Comparison of ENCODE assay signal across 11 cellular contexts in genomic region chr7:36058020-36058592, GRCh38.
A peak's percentile ranks its signal among the peaks of the same experiment; 100 is the strongest.
DNase-seq lines count a peak whose midpoint lies in the region; ATAC-seq, FAIRE-seq and TF ChIP-seq lines count a peak whose summit lies in the region.
"Had no signal": no experiment of that assay in that cellular context is flagged by ENCODE, and none has a peak within 500 bp of the region (broad histone marks: within the 10 kb centered on the region; RNA-seq: fewer than 3 reads in every experiment).

No MANE protein-coding gene starts in this region.

- no peak overlapping the region for H3K27ac Mint-ChIP-seq in CD14-positive monocyte
- H3K27ac Mint-ChIP-seq: naive B cell had no signal

- DNase-seq in GM12892 (ENCODE audit: insufficient read length) (peak; percentile 29), pons (ENCODE audit: low spot score) (no peak), MG63 (no peak), CD14-positive monocyte (ENCODE audit: low spot score) (no peak)
- DNase-seq in activated T-cell treated with anti-CD3 and anti-CD28 coated beads, Interleukin-2, amount 50 U/mL, for 4 hours: no peak
- DNase-seq: DND-41, islet precursor cell, naive B cell had no signal

- no peaks in the 10 kb centered on the region for H3K27me3 ChIP-seq in MG63

- FAIRE-seq in GM12892 (lab: Jason Lieb, UNC): peak; percentile 21

- ATAC-seq in GM19328 (IDR thresholded peaks at IDR 0.05; ENCODE audit: unreplicated experiment) (peak; percentile 64), HG02759 (IDR thresholded peaks at IDR 0.05; ENCODE audit: unreplicated experiment) (peak; percentile 79), HG03565 (IDR thresholded peaks at IDR 0.05; ENCODE audit: unreplicated experiment) (peak; percentile 59)
- ATAC-seq in activated T-cell treated with anti-CD3 and anti-CD28 coated beads, Interleukin-2, amount 50 U/mL, for 4 hours: no peak

- no peaks in the 10 kb centered on the region for H3K36me3 ChIP-seq in MG63

- TF ChIP-seq CTCF in CD14-positive monocyte (IDR thresholded peaks at IDR 0.05): no peak

- H3K4me1 Mint-ChIP-seq in activated T-cell treated with anti-CD3 and anti-CD28 coated beads, Interleukin-2, amount 50 U/mL, for 4 hours (ENCODE audit: low read depth): no peaks in the 10 kb centered on the region
- H3K4me1 Mint-ChIP-seq in CD14-positive monocyte: peaks cover 17% of the 10 kb centered on the region

- no peaks in the 10 kb centered on the region for H3K9me3 ChIP-seq in MG63

- H3K9me3 Mint-ChIP-seq in activated T-cell treated with anti-CD3 and anti-CD28 coated beads, Interleukin-2, amount 50 U/mL, for 4 hours: no peaks in the 10 kb centered on the region
- H3K9me3 Mint-ChIP-seq in CD14-positive monocyte: no peaks in the 10 kb centered on the region
- H3K9me3 Mint-ChIP-seq: naive B cell had no signal

- no peaks in the 10 kb centered on the region for H3K27me3 Mint-ChIP-seq in activated T-cell treated with anti-CD3 and anti-CD28 coated beads, Interleukin-2, amount 50 U/mL, for 4 hours (ENCODE audit: low read depth)
- H3K27me3 Mint-ChIP-seq in CD14-positive monocyte (ENCODE audit: low read depth in 3 of 3): peaks cover under 1 to 3% (median 1%) of the 10 kb centered on the region in 3 donors

- H3K4me3 ChIP-seq in MG63: no peak overlapping the region

- intact Hi-C loops in CD14-positive monocyte (cut with micrococcal nuclease): no loop called here

- H3K36me3 Mint-ChIP-seq in activated T-cell treated with anti-CD3 and anti-CD28 coated beads, Interleukin-2, amount 50 U/mL, for 4 hours (ENCODE audit: insufficient read depth): no peaks in the 10 kb centered on the region
- no peaks in the 10 kb centered on the region for H3K36me3 Mint-ChIP-seq in CD14-positive monocyte
- H3K36me3 Mint-ChIP-seq: naive B cell had no signal

- TF ChIP-seq POLR2A in GM12892 (IDR thresholded peaks at IDR 0.05; ENCODE audit: low read depth, low read length): no peak

- no peak overlapping the region for H3K4me3 Mint-ChIP-seq in activated T-cell treated with anti-CD3 and anti-CD28 coated beads, Interleukin-2, amount 50 U/mL, for 4 hours
- H3K4me3 Mint-ChIP-seq in CD14-positive monocyte: no peak overlapping the region
- H3K4me3 Mint-ChIP-seq: naive B cell had no signal

Comparison
In these comparisons a context has a peak if more than half of its experiments do, and no peak if none do; other contexts are left out.
1. ATAC-seq: peak in GM19328 (single experiment), HG02759 (single experiment) and HG03565 (single experiment); none in activated T-cell treated with anti-CD3 and anti-CD28 coated beads, Interleukin-2, amount 50 U/mL, for 4 hours (0 of 2).